ENCODE assay signal across 9 cellular contexts in genomic region chr1:1426961-1427934, GRCh38. TPM values are rescaled to one million over a fixed set of nuclear protein-coding genes. Genes with fewer than 3 reads are reported as not detected.
DNase-seq lines count a peak whose midpoint lies in the region; ATAC-seq, FAIRE-seq and TF ChIP-seq lines count a peak whose summit lies in the region.
"Had no signal": no experiment of that assay in that cellular context is flagged by ENCODE, and none has a peak within 500 bp of the region (broad histone marks: within the 10 kb centered on the region; RNA-seq: fewer than 3 reads in every experiment).

No MANE protein-coding gene starts in this region.

- H3K9me3 Mint-ChIP-seq in activated naive CD8-positive, alpha-beta T cell treated with anti-CD3 and anti-CD28 coated beads for 36 hours, result no peaks in the 10 kb centered on the region

- H3K4me3 ChIP-seq in NT2/D1 (ENCODE audit: insufficient read length, low read depth) (peak overlapping the region; percentile 40), sigmoid colon (peak overlapping the region; percentile 34 to 74 (median 60))

- H3K9me3 ChIP-seq in NT2/D1 (ENCODE audit: insufficient read depth, low read length) (no peaks in the 10 kb centered on the region), sigmoid colon (no peaks in the 10 kb centered on the region)

- no peak for TF ChIP-seq POLR2A in GM12891 (IDR thresholded peaks at IDR 0.05; ENCODE audit: low read depth, low read length)
- TF ChIP-seq POLR2A in sigmoid colon (IDR thresholded peaks at IDR 0.05), result no peak
- no peak for TF ChIP-seq POLR2A in GM18505 (IDR thresholded peaks at IDR 0.05; ENCODE audit: borderline replicate concordance, extremely low read depth, insufficient read depth, insufficient read length)

- TF ChIP-seq EP300 in sigmoid colon (IDR thresholded peaks at IDR 0.05), result no peak

- no peaks in the 10 kb centered on the region for H3K36me3 Mint-ChIP-seq in activated naive CD8-positive, alpha-beta T cell treated with anti-CD3 and anti-CD28 coated beads for 36 hours

- H3K9ac ChIP-seq in NT2/D1 (ENCODE audit: insufficient read length, low read depth), result peak overlapping the region; percentile 80

- peak; percentile 48 for FAIRE-seq in GM12891 (lab: Jason Lieb, UNC)

- H3K36me3 ChIP-seq in NT2/D1 (ENCODE audit: insufficient read depth, insufficient read length, low read length) (no peaks in the 10 kb centered on the region), sigmoid colon (no peaks in the 10 kb centered on the region)

- H3K27me3 Mint-ChIP-seq in activated naive CD8-positive, alpha-beta T cell treated with anti-CD3 and anti-CD28 coated beads for 36 hours, result peaks cover 61% of the 10 kb centered on the region

- H3K27me3 ChIP-seq in NT2/D1 (ENCODE audit: insufficient read depth, insufficient read length) (no peaks in the 10 kb centered on the region), sigmoid colon (no peaks in the 10 kb centered on the region)

- H3K4me1 Mint-ChIP-seq in activated naive CD8-positive, alpha-beta T cell treated with anti-CD3 and anti-CD28 coated beads for 36 hours, result peaks cover 7% of the 10 kb centered on the region

- H3K27ac ChIP-seq in sigmoid colon, result peak overlapping the region; percentile 93 to 99 (median 96)

- ATAC-seq in GM21529 (IDR thresholded peaks at IDR 0.05; ENCODE audit: unreplicated experiment) (no peak), GM18505 (IDR thresholded peaks at IDR 0.05; ENCODE audit: unreplicated experiment) (no peak)

- WGBS in sigmoid colon, 2 donors, result 7 to 10% methylated on average over 89 of the region's 89 CpGs

- H3K4me1 ChIP-seq in NT2/D1 (ENCODE audit: insufficient read depth, insufficient read length) (peaks cover 12% of the 10 kb centered on the region), sigmoid colon (peaks cover 0 to 46% (median 44%) of the 10 kb centered on the region in 4 donors)

- TF ChIP-seq CTCF in sigmoid colon (IDR thresholded peaks at IDR 0.05), result no peak

- H3K4me3 Mint-ChIP-seq in activated naive CD8-positive, alpha-beta T cell treated with anti-CD3 and anti-CD28 coated beads for 36 hours, result no peak overlapping the region

- peak; percentile 39 for DNase-seq in GM12891 (ENCODE audit: insufficient read length, low spot score)
- DNase-seq in NT2/D1 (ENCODE audit: low read depth, low spot score), result no peak
- peak; percentile 38 for DNase-seq in germinal center (ENCODE audit: low spot score)
- peak; percentile 85 for DNase-seq in sigmoid colon
- no peak for DNase-seq in H4 (ENCODE audit: low spot score)
- no peak for DNase-seq in activated naive CD8-positive, alpha-beta T cell treated with anti-CD3 and anti-CD28 coated beads for 36 hours
- DNase-seq: retina had no signal

- H3K27ac Mint-ChIP-seq in activated naive CD8-positive, alpha-beta T cell treated with anti-CD3 and anti-CD28 coated beads for 36 hours, result no peak overlapping the region

- intact Hi-C loops in sigmoid colon (cut with DNase I), result no loop called here

TF ChIP-seq in GM12891, 5 proteins besides CTCF, POLR2A, EP300 and RAD21:
- no peak for TF ChIP-seq POU2F2 (IDR thresholded peaks at IDR 0.05; ENCODE audit: low read depth, low read length)
- TF ChIP-seq POLR2AphosphoS5 (IDR thresholded peaks at IDR 0.05; ENCODE audit: low read depth, low read length), result no peak
- TF ChIP-seq PAX5 (IDR thresholded peaks at IDR 0.05; ENCODE audit: insufficient read depth, low read length, severe bottlenecking), result no peak
- TF ChIP-seq SPI1 (IDR thresholded peaks at IDR 0.05; ENCODE audit: low read depth, low read length), result no peak
- TF ChIP-seq TAF1 (IDR thresholded peaks at IDR 0.05; ENCODE audit: low read depth, low read length), result no peak

RNA-seq across cellular contexts. Expression of gene ANKRD65, which starts 6.2 kb away (rescaled TPM):
- polyA plus RNA-seq in GM12891 (2012; ENCODE audit: low read depth, missing spikeins), result 0.87 TPM
- 10 to 100 TPM; 10.0 to 23.0 (median 15.8) TPM for total RNA-seq in sigmoid colon
- polyA plus RNA-seq in sigmoid colon, result 1 to 10 TPM in 2 of 3 donors, under 1 TPM in 1; 0.69 to 5.4 (median 3.8) TPM
- not detected in 2 replicates for total RNA-seq in H4 (2014; rRNA removed; shearing (Covaris generic))
- not detected for total RNA-seq in activated naive CD8-positive, alpha-beta T cell treated with anti-CD3 and anti-CD28 coated beads for 36 hours

RNA-seq across cellular contexts. Expression of gene VWA1, which starts 8.2 kb away (rescaled TPM):
- 0.33 TPM for polyA plus RNA-seq in GM12891 (2012; ENCODE audit: low read depth, missing spikeins)
- total RNA-seq in sigmoid colon, result 100 to 1,000 TPM in 1 of 4 donors, 10 to 100 TPM in 3; 47.1 to 107 (median 71.1) TPM
- 10 to 100 TPM in 1 of 3 donors, 1 to 10 TPM in 2; 2.4 to 44.2 (median 3.7) TPM for polyA plus RNA-seq in sigmoid colon
- 0.04 TPM in 1 of 2 replicates, not detected in the other for total RNA-seq in H4 (2014; rRNA removed; shearing (Covaris generic))
- total RNA-seq in activated naive CD8-positive, alpha-beta T cell treated with anti-CD3 and anti-CD28 coated beads for 36 hours, result under 1 TPM; 0.25 to 0.44 TPM

RNA-seq across cellular contexts. Expression of gene MRPL20, which starts 20.2 kb away (rescaled TPM):
- polyA plus RNA-seq in GM12891 (2012; ENCODE audit: low read depth, missing spikeins), result 199 TPM
- 100 to 1,000 TPM; 133 to 235 (median 206) TPM for total RNA-seq in sigmoid colon
- 100 to 1,000 TPM; 155 to 216 (median 171) TPM for polyA plus RNA-seq in sigmoid colon
- 243 and 264 TPM in 2 replicates for total RNA-seq in H4 (2014; rRNA removed; shearing (Covaris generic))
- 100 to 1,000 TPM; 181 to 182 TPM for total RNA-seq in activated naive CD8-positive, alpha-beta T cell treated with anti-CD3 and anti-CD28 coated beads for 36 hours

RNA-seq across cellular contexts. Expression of gene ATAD3C, which starts 22.2 kb away (rescaled TPM):
- 0.40 TPM for polyA plus RNA-seq in GM12891 (2012; ENCODE audit: low read depth, missing spikeins)
- under 1 TPM; 0.16 to 0.55 (median 0.45) TPM for total RNA-seq in sigmoid colon
- polyA plus RNA-seq in sigmoid colon, result 1 to 10 TPM in 1 of 3 donors, under 1 TPM in 1, not detected in 1; under 0.01 to 1.5 TPM
- total RNA-seq in H4 (2014; rRNA removed; shearing (Covaris generic)), result not detected in 2 replicates
- total RNA-seq in activated naive CD8-positive, alpha-beta T cell treated with anti-CD3 and anti-CD28 coated beads for 36 hours, result 1 to 10 TPM; 1.3 to 1.5 TPM

RNA-seq across cellular contexts. Expression of gene CCNL2, which starts 28.1 kb away (rescaled TPM):
- 47.3 TPM for polyA plus RNA-seq in GM12891 (2012; ENCODE audit: low read depth, missing spikeins)
- 100 to 1,000 TPM; 139 to 375 (median 173) TPM for total RNA-seq in sigmoid colon
- 10 to 100 TPM; 15.0 to 99.6 (median 16.2) TPM for polyA plus RNA-seq in sigmoid colon
- 46.0 and 49.4 TPM in 2 replicates for total RNA-seq in H4 (2014; rRNA removed; shearing (Covaris generic))
- total RNA-seq in activated naive CD8-positive, alpha-beta T cell treated with anti-CD3 and anti-CD28 coated beads for 36 hours, result 10 to 100 TPM; 91.6 to 92.2 TPM

Comparison
In these comparisons a context has a peak if more than half of its experiments do, and no peak if none do; other contexts are left out.
1. DNase-seq: peak in GM12891 (single experiment), germinal center (single experiment) and sigmoid colon (single experiment); none in NT2/D1 (single experiment), H4 (single experiment) and activated naive CD8-positive, alpha-beta T cell treated with anti-CD3 and anti-CD28 coated beads for 36 hours (single experiment).
2. RNA of gene ANKRD65, which starts 6.2 kb away (total RNA-seq): 10.0 to 23.0 TPM in sigmoid colon; not detected in activated naive CD8-positive, alpha-beta T cell treated with anti-CD3 and anti-CD28 coated beads for 36 hours and not detected in H4; every median in the first group is over 10 times any median in the second.
3. RNA of gene VWA1, which starts 8.2 kb away (total RNA-seq): 47.1 to 107 TPM in sigmoid colon; 0.25 to 0.44 TPM in activated naive CD8-positive, alpha-beta T cell treated with anti-CD3 and anti-CD28 coated beads for 36 hours and 0.04 TPM in H4; every median in the first group is over 10 times any median in the second.